In genomic region chr9:27078685-27079084, GRCh38 we compare ENCODE assay signal across 16 cellular contexts. TPM values are rescaled to one million over a fixed set of nuclear protein-coding genes. Genes with fewer than 3 reads are reported as not detected.
"Had no signal": no experiment of that assay in that cellular context is flagged by ENCODE, and none has a peak within 500 bp of the region (broad histone marks: within the 10 kb centered on the region; RNA-seq: fewer than 3 reads in every experiment).

No MANE protein-coding gene starts in this region.

- H3K4me3 ChIP-seq: gastrocnemius medialis, lung, suprapubic skin had no signal

- DNase-seq: activated CD4-positive, alpha-beta T cell treated with anti-CD3 and anti-CD28 coated beads, Interleukin-2, amount 10 ng/mL, durations not matched to agents 7 days and 5 days; activated CD8-positive, alpha-beta T cell treated with anti-CD3 and anti-CD28 coated beads, Interleukin-2, amount 10 ng/mL, durations not matched to agents 7 days and 5 days; activated naive CD4-positive, alpha-beta T cell treated with Interleukin-2 at 50 U/mL for 16 hours; activated naive CD8-positive, alpha-beta T cell treated with anti-CD3 and anti-CD28 coated beads, Interleukin-2, amount 10 ng/mL, durations not matched to agents 7 days and 5 days; activated T-cell treated with anti-CD3 and anti-CD28 coated beads, Interleukin-2, amount 50 U/mL, for 24 hours; caudate nucleus; gastrocnemius medialis; immature natural killer cell; kidney glomerular epithelial cell; nephron progenitor cell; nucleus accumbens; posterior cingulate gyrus; trophoblast cell had no signal

- H3K36me3 ChIP-seq: gastrocnemius medialis had no signal

- H3K9me3 ChIP-seq: gastrocnemius medialis, suprapubic skin had no signal

- H3K27ac ChIP-seq: gastrocnemius medialis, suprapubic skin had no signal

- H3K4me1 ChIP-seq: gastrocnemius medialis, suprapubic skin had no signal

- H3K27me3 ChIP-seq: gastrocnemius medialis, suprapubic skin had no signal

- ATAC-seq: activated CD8-positive, alpha-beta T cell treated with anti-CD3 and anti-CD28 coated beads, Interleukin-2, amount 10 ng/mL, durations not matched to agents 7 days and 5 days; gastrocnemius medialis had no signal

RNA-seq across cellular contexts. Expression of gene TEK, which starts 30.3 kb away (rescaled TPM):
- total RNA-seq: activated CD4-positive, alpha-beta T cell treated with anti-CD3 and anti-CD28 coated beads, Interleukin-2, amount 10 ng/mL, durations not matched to agents 7 days and 5 days; activated CD8-positive, alpha-beta T cell treated with anti-CD3 and anti-CD28 coated beads, Interleukin-2, amount 10 ng/mL, durations not matched to agents 7 days and 5 days; activated naive CD8-positive, alpha-beta T cell treated with anti-CD3 and anti-CD28 coated beads, Interleukin-2, amount 10 ng/mL, durations not matched to agents 7 days and 5 days; activated T-helper 2 cell treated with anti-CD3 and anti-CD28 coated beads, Interferon-gamma antibody, Interleukin-2, Interleukin-4, amounts not matched to agents 10 μg/mL and 5 μg/mL and 100 μg/mL, durations not matched to agents 14 hours and 24 hours and 36 hours had no signal
- polyA plus RNA-seq: immature natural killer cell had no signal
